13 cellular contexts compared by ENCODE assay signal in genomic region chr16:30366511-30366910, GRCh38. TPM values are rescaled to one million over a fixed set of nuclear protein-coding genes. Genes with fewer than 3 reads are reported as not detected.
DNase-seq lines count a peak whose midpoint lies in the region; ATAC-seq and TF ChIP-seq lines count a peak whose summit lies in the region.
"Had no signal": no experiment of that assay in that cellular context is flagged by ENCODE, and none has a peak within 500 bp of the region (broad histone marks: within the 10 kb centered on the region; RNA-seq: fewer than 3 reads in every experiment).

No MANE protein-coding gene starts in this region.

- intact Hi-C loops in Caco-2 (cut with micrococcal nuclease; ENCODE audit: unreplicated experiment) = no loop called here
- intact Hi-C loops in left colon (cut with DNase I, micrococcal nuclease) = no loop called here

- POLR2A ChIA-PET in Caco-2 (lab: Charles Lee) = no interaction called here

- H3K9me3 Mint-ChIP-seq in effector memory CD8-positive, alpha-beta T cell = no peaks in the 10 kb centered on the region
- no peaks in the 10 kb centered on the region for H3K9me3 Mint-ChIP-seq in Caco-2 (ENCODE audit: unreplicated experiment)
- no peaks in the 10 kb centered on the region for H3K9me3 Mint-ChIP-seq in chondrocyte (ENCODE audit: low read depth)

- peak overlapping the region; percentile 88 to 89 for H3K4me3 Mint-ChIP-seq in effector memory CD8-positive, alpha-beta T cell
- H3K4me3 Mint-ChIP-seq in Caco-2 (ENCODE audit: unreplicated experiment) = no peak overlapping the region
- no peak overlapping the region for H3K4me3 Mint-ChIP-seq in chondrocyte (ENCODE audit: unreplicated experiment)

- H3K27ac ChIP-seq in 22Rv1 (peak overlapping the region; percentile 22; the same call in 1 of the 2 replicates), Karpas-422 (ENCODE audit: low read length) (no peak overlapping the region)

- H3K27me3 ChIP-seq in Karpas-422 (ENCODE audit: low read length) (no peaks in the 10 kb centered on the region), Caco-2 (replicated peaks; ENCODE audit: control insufficient read depth, insufficient read depth, low read length) (no peaks in the 10 kb centered on the region)
- H3K27me3 ChIP-seq: BE2C had no signal

- H3K36me3 ChIP-seq in Karpas-422 (ENCODE audit: insufficient read depth, low read length) (peaks cover 21% of the 10 kb centered on the region; the same call in 1 of the 2 replicates), Caco-2 (ENCODE audit: control insufficient read depth, insufficient read depth, low read length) (no peaks in the 10 kb centered on the region)

- no peaks in the 10 kb centered on the region for H3K27me3 Mint-ChIP-seq in effector memory CD8-positive, alpha-beta T cell
- H3K27me3 Mint-ChIP-seq in Caco-2 (ENCODE audit: insufficient read depth, unreplicated experiment) = no peaks in the 10 kb centered on the region
- H3K27me3 Mint-ChIP-seq in chondrocyte (ENCODE audit: low read depth) = no peaks in the 10 kb centered on the region

- peaks cover 24% of the 10 kb centered on the region for H4K20me1 ChIP-seq in Karpas-422 (ENCODE audit: insufficient read depth, low read depth, low read length)

- H3K4me3 ChIP-seq in Karpas-422 (ENCODE audit: low read length) = no peak overlapping the region
- H3K4me3 ChIP-seq in Caco-2 (ENCODE audit: low read depth, low read length) = no peak overlapping the region

- H3K4me2 ChIP-seq in Karpas-422 (ENCODE audit: low read depth, low read length, poor library complexity, severe bottlenecking) = peak overlapping the region; percentile 92

- H3K9me3 ChIP-seq in Karpas-422 (ENCODE audit: low read length) (no peaks in the 10 kb centered on the region), Caco-2 (no peaks in the 10 kb centered on the region)
- H3K9me3 ChIP-seq: BE2C had no signal

- DNase-seq in Karpas-422 (no peak), Caco-2 (no peak), chondrocyte (ENCODE audit: low spot score) (no peak), left colon (no peak)
- no peak for DNase-seq in effector memory CD8-positive, alpha-beta T cell
- DNase-seq: BE2C; effector CD4-positive, alpha-beta T cell; hippocampal formation; NCI-H1092; NCI-H510A treated with DMSO at 0.1 percent for 48 hours; SHP77 treated with DMSO at 0.1 percent for 48 hours had no signal

- H3K79me2 ChIP-seq in Karpas-422 (ENCODE audit: low read length) = peaks cover 74% of the 10 kb centered on the region

- H3K36me3 Mint-ChIP-seq in effector memory CD8-positive, alpha-beta T cell (ENCODE audit: insufficient read depth) = peaks cover 34% of the 10 kb centered on the region
- H3K36me3 Mint-ChIP-seq in Caco-2 (ENCODE audit: insufficient read depth, unreplicated experiment) = peaks cover 56% of the 10 kb centered on the region
- peaks cover 17% of the 10 kb centered on the region for H3K36me3 Mint-ChIP-seq in chondrocyte (ENCODE audit: low read depth)

- no TSS peak for BruUV-seq in Caco-2 (replicated peaks; lab: Mats Ljungman, UMichigan)

- H3K9me2 ChIP-seq in Karpas-422 (replicated peaks; ENCODE audit: insufficient read depth, low read length) = no peaks in the 10 kb centered on the region

- no peak for ATAC-seq in effector memory CD8-positive, alpha-beta T cell (replicated peaks)
- no peak for ATAC-seq in left colon
- ATAC-seq: activated CD4-positive, CD25-positive, alpha-beta regulatory T cell treated with anti-CD3 and anti-CD28 coated beads, Interleukin-2, amount 50 U/mL, for 24 hours had no signal

- peaks cover 23% of the 10 kb centered on the region for H3K4me1 ChIP-seq in Karpas-422 (ENCODE audit: low read length)
- H3K4me1 ChIP-seq in Caco-2 = peaks cover 15% of the 10 kb centered on the region

- CTCF ChIA-PET in Caco-2 (lab: Charles Lee) = no interaction called here

- H3K27ac Mint-ChIP-seq in effector memory CD8-positive, alpha-beta T cell = peak overlapping the region in 1 of 2 donors; percentile 92
- H3K27ac Mint-ChIP-seq in Caco-2 (ENCODE audit: unreplicated experiment) = no peak overlapping the region
- H3K27ac Mint-ChIP-seq in chondrocyte (ENCODE audit: unreplicated experiment) = no peak overlapping the region

- TF ChIP-seq CTCF in 22Rv1 (IDR thresholded peaks at IDR 0.05) = no peak
- TF ChIP-seq CTCF in Caco-2 (IDR thresholded peaks at IDR 0.05; ENCODE audit: insufficient read depth in 1 of 2, low read depth in 1 of 2, low read length in 1 of 2, severe bottlenecking in 1 of 2, unreplicated experiment in 1 of 2) = no peak
- TF ChIP-seq CTCF in chondrocyte (IDR thresholded peaks at IDR 0.05) = no peak

- H3K4me1 Mint-ChIP-seq in effector memory CD8-positive, alpha-beta T cell (ENCODE audit: low read depth in 2 of 2) = peaks cover 40 to 50% of the 10 kb centered on the region in 2 donors
- peaks cover 27% of the 10 kb centered on the region for H3K4me1 Mint-ChIP-seq in Caco-2 (ENCODE audit: low read depth, unreplicated experiment)
- peaks cover 42% of the 10 kb centered on the region for H3K4me1 Mint-ChIP-seq in chondrocyte (ENCODE audit: low read depth)

- no peak overlapping the region for H3K9ac ChIP-seq in Karpas-422 (ENCODE audit: low read length)

- H2AFZ ChIP-seq in Karpas-422 (ENCODE audit: low read length) = no peak overlapping the region

RNA-seq across cellular contexts. Expression of gene TBC1D10B, which starts 3.8 kb away (rescaled TPM):
- total RNA-seq in Karpas-422 (2014; rRNA removed; shearing (Covaris generic); ENCODE audit: low replicate concordance) = 31.2 and 45.5 TPM in 2 replicates
- total RNA-seq in Caco-2 (2022) (36.9 and 40.5 TPM in 2 replicates), chondrocyte (43.3 to 48.6 TPM (median 44.2 TPM) in 3 replicates), left colon (10 to 100 TPM; 46.2 to 46.4 TPM)

RNA-seq across cellular contexts. Expression of gene MYL11, which starts 8.1 kb away (rescaled TPM):
- total RNA-seq in Karpas-422 (2014; rRNA removed; shearing (Covaris generic); ENCODE audit: low replicate concordance) = not detected in 2 replicates
- total RNA-seq in Caco-2 (2022) = 2.7 and 2.9 TPM in 2 replicates
- total RNA-seq in chondrocyte = 0.82 to 2.2 TPM (median 1.4 TPM) in 3 replicates
- total RNA-seq in left colon = not detected

RNA-seq across cellular contexts. Expression of gene CD2BP2, which starts 11.4 kb away (rescaled TPM):
- 45.4 and 65.1 TPM in 2 replicates for total RNA-seq in Karpas-422 (2014; rRNA removed; shearing (Covaris generic); ENCODE audit: low replicate concordance)
- total RNA-seq in Caco-2 (2022) = 50.1 and 51.8 TPM in 2 replicates
- total RNA-seq in chondrocyte = 53.2 to 61.0 TPM (median 55.8 TPM) in 3 replicates
- total RNA-seq in left colon = 10 to 100 TPM; 57.3 to 65.2 TPM

RNA-seq across cellular contexts. Expression of gene SEPTIN1, which starts 15.8 kb away (rescaled TPM):
- 64.1 and 117 TPM in 2 replicates for total RNA-seq in Karpas-422 (2014; rRNA removed; shearing (Covaris generic); ENCODE audit: low replicate concordance)
- total RNA-seq in Caco-2 (2022) (0.21 and 0.34 TPM in 2 replicates), chondrocyte (0.85 to 1.7 TPM (median 1.3 TPM) in 3 replicates), left colon (1 to 10 TPM; 3.6 to 5.7 TPM)

RNA-seq across cellular contexts. Expression of gene ZNF48, which starts 28.7 kb away (rescaled TPM):
- total RNA-seq in Karpas-422 (2014; rRNA removed; shearing (Covaris generic); ENCODE audit: low replicate concordance) = 18.2 and 20.5 TPM in 2 replicates
- total RNA-seq in Caco-2 (2022) (12.8 and 13.4 TPM in 2 replicates), chondrocyte (10.6 to 11.8 TPM (median 10.8 TPM) in 3 replicates), left colon (1 to 10 TPM; 5.6 to 8.4 TPM)

Comparison
In these comparisons a context has a peak if more than half of its experiments do, and no peak if none do; other contexts are left out.
1. H3K4me3 Mint-ChIP-seq: peak in effector memory CD8-positive, alpha-beta T cell (2 of 2); none in Caco-2 (single experiment) and chondrocyte (single experiment).